10 cellular contexts compared by ENCODE assay signal in the genomic region with DNA sequence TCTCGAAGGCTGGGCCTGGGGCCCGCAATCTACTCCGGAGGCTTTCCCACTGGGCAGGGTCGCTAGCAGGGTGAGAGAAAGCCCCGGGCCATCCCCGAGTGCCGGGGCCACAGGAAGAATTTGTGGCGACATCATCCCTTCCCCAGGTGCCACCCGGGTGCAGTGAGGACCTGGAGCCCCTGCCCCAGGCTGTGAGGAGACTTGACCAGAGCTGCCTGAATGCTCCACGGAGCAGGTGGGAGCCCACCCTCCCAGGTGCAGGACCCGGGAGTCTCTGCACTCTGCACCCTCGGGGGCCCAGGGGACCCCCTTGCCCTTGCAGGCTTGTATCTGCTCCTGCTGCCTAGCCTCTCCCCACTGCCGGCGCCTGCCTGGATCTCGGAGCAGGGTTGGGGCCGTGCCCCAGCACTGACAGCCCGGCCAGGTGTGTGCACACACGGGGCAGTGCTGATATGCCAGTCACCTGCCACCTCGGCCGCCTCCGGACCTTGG.
DNase-seq lines count a peak whose midpoint lies in the region; ATAC-seq and TF ChIP-seq lines count a peak whose summit lies in the region.
"Had no signal": no experiment of that assay in that cellular context is flagged by ENCODE, and none has a peak within 500 bp of the region (broad histone marks: within the 10 kb centered on the region; RNA-seq: fewer than 3 reads in every experiment).

No MANE protein-coding gene starts in this region.

- no peaks in the 10 kb centered on the region for H4K20me1 ChIP-seq in fibroblast of lung (ENCODE audit: control insufficient read depth, extremely low read depth, insufficient read depth, low read length)

- ATAC-seq in GM21515 (IDR thresholded peaks at IDR 0.05; ENCODE audit: unreplicated experiment) (peak; percentile 23), GM21526 (IDR thresholded peaks at IDR 0.05; ENCODE audit: low FRiP score, unreplicated experiment) (no peak)

- in situ Hi-C loops in GM13976 (cut with MboI; ENCODE audit: low sequenced_read_pairs, unreplicated experiment) = no loop called here

- H3K36me3 ChIP-seq in MG63 (no peaks in the 10 kb centered on the region), fibroblast of lung (ENCODE audit: control insufficient read depth, insufficient read depth, low read length) (no peaks in the 10 kb centered on the region)

- no peaks in the 10 kb centered on the region for H3K27me3 ChIP-seq in MG63
- H3K27me3 ChIP-seq in fibroblast of lung (ENCODE audit: control insufficient read depth, insufficient read depth, low read length) = no peaks in the 10 kb centered on the region

- H3K9me3 ChIP-seq in MG63 = no peaks in the 10 kb centered on the region; the same call in 1 of the 2 replicates
- no peaks in the 10 kb centered on the region for H3K9me3 ChIP-seq in fibroblast of lung (ENCODE audit: control insufficient read depth, insufficient read depth, low read depth, low read length)

- H3K4me1 ChIP-seq in fibroblast of lung (ENCODE audit: control insufficient read depth, extremely low read depth, insufficient read depth, low read length) = no peaks in the 10 kb centered on the region

- peak overlapping the region; percentile 29 for H2AFZ ChIP-seq in fibroblast of lung (ENCODE audit: low read length)

- H3K79me2 ChIP-seq in fibroblast of lung (ENCODE audit: control insufficient read depth, insufficient read depth, low read length) = peaks cover 2% of the 10 kb centered on the region

- TF ChIP-seq CTCF in fibroblast of lung (conservative IDR thresholded peaks at IDR 0.05 in 1 of 2, IDR thresholded peaks at IDR 0.05 in 1 of 2; ENCODE audit: low read depth in 1 of 2, low read length in 2 of 2) (no peak), GM13976 (IDR thresholded peaks at IDR 0.05; ENCODE audit: borderline replicate concordance, control extremely low read depth, extremely low read depth, insufficient read depth, missing control alignments) (no peak)

- H3K27ac ChIP-seq in fibroblast of lung (ENCODE audit: insufficient read depth, low read length) = peak overlapping the region; percentile 82
- H3K27ac ChIP-seq in skin epidermis = no peak overlapping the region
- H3K27ac ChIP-seq: epithelial cell of prostate had no signal

- H3K4me2 ChIP-seq in fibroblast of lung (ENCODE audit: extremely low read depth, insufficient read depth, low read length) = peak overlapping the region; percentile 79

- H3K4me3 ChIP-seq in MG63 (peak overlapping the region; percentile 58), fibroblast of lung (replicated peaks in 1 of 4; ENCODE audit: control extremely low read depth in 1 of 4, insufficient read depth in 1 of 4, low read depth in 3 of 4, low read length in 4 of 4) (peak overlapping the region; percentile 46 to 69 (median 54)), skin epidermis (peak overlapping the region in 5 of 7 experiments; percentile 25 to 35 (median 27))

- DNase-seq in MG63 (no peak), fibroblast of lung (ENCODE audit: low read depth in 2 of 2) (no peak), GM13976 (ENCODE audit: low spot score) (no peak), pons (ENCODE audit: low spot score) (no peak), SK-N-DZ (ENCODE audit: low spot score) (no peak)
- DNase-seq: activated CD4-positive, CD25-positive, alpha-beta regulatory T cell treated with anti-CD3 and anti-CD28 coated beads, Interleukin-2, amount 50 U/mL, for 72 hours had no signal

- peak overlapping the region; percentile 36 for H3K9ac ChIP-seq in fibroblast of lung (ENCODE audit: insufficient read depth, low read length)
